Comparison of ENCODE assay signal across 18 cellular contexts in the genomic region with DNA sequence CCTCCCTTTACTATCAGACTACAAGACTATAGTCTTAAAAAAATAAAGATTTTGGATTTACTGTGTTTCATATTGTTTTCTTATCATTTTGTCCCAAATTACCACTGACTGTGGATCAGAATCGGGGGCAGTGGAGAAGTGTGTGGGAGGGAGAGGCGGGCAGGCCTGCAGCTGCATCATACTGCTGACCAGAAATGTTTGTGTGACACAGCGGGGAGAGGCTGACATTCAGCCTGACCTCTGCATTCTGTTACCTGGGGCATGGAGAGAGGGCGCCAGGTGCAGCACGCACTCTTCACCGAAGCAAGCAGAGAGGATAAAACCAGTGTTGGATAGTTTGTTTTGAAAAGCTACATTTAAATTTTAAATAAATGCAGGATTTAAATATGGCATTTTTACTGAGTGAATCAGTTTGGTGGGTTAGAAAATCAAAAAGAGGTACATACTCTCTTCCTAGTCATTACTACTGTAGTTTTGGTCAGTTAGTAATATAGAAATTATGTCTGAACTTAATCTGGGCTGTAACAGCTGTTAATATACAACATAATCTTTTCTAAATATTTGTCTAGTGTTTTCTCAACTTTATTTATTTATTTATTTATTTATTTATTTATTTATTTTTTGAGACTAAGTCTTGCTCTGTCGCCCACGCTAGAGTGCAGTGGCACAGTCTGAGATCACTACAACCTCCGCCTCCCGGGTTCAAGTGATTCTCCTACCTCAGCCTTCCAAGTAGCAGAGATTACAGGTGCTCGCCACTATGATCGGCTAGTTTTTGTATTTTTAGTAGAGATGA. TPM values are rescaled to one million over a fixed set of nuclear protein-coding genes. Genes with fewer than 3 reads are reported as not detected.
DNase-seq lines count a peak whose midpoint lies in the region; ATAC-seq, FAIRE-seq and TF ChIP-seq lines count a peak whose summit lies in the region.
"Had no signal": no experiment of that assay in that cellular context is flagged by ENCODE, and none has a peak within 500 bp of the region (broad histone marks: within the 10 kb centered on the region; RNA-seq: fewer than 3 reads in every experiment).

No MANE protein-coding gene starts in this region.

- no TSS peak for BruUV-seq in HCT116 (replicated peaks; lab: Mats Ljungman, UMichigan)

- CTCF ChIA-PET in HCT116 (lab: Charles Lee) = no interaction called here

- no peak overlapping the region for H3K4me3 ChIP-seq in HCT116 (replicated peaks in 1 of 2; ENCODE audit: low read depth in 1 of 2, low read length in 2 of 2)
- no peak overlapping the region for H3K4me3 ChIP-seq in neural progenitor cell
- H3K4me3 ChIP-seq: GM23248, heart left ventricle, skin epidermis, thyroid gland had no signal

- peaks cover 0 to 7% of the 10 kb centered on the region in 2 experiments; a peak in 2 of 4 replicates for H3K4me1 ChIP-seq in HCT116 (ENCODE audit: control insufficient read depth in 1 of 2, insufficient read depth in 2 of 2, low read length in 2 of 2)
- H3K4me1 ChIP-seq in neural progenitor cell = peaks cover 6% of the 10 kb centered on the region
- H3K4me1 ChIP-seq: heart left ventricle, thyroid gland had no signal

- H3K27me3 ChIP-seq in HCT116 (ENCODE audit: insufficient read depth, low read length) (no peaks in the 10 kb centered on the region), neural progenitor cell (no peaks in the 10 kb centered on the region)
- H3K27me3 ChIP-seq: heart left ventricle, thyroid gland had no signal

- H3F3A ChIP-seq in neural progenitor cell (ENCODE audit: low read depth) = no peaks in the 10 kb centered on the region

- peaks cover 6% of the 10 kb centered on the region for H3K4me1 Mint-ChIP-seq in brain
- H3K4me1 Mint-ChIP-seq in neural progenitor cell = peaks cover 17% of the 10 kb centered on the region

- intact Hi-C loops in HCT116 (cut with micrococcal nuclease) = no loop called here

- H2AFZ ChIP-seq in HCT116 (ENCODE audit: low read depth, low read length, poor library complexity, severe bottlenecking) (no peak overlapping the region), neural progenitor cell (replicated peaks) (no peak overlapping the region)
- H2AFZ ChIP-seq: GM23248 had no signal

- POLR2A ChIA-PET in HCT116 (lab: Charles Lee) = interaction anchor here (1.0 kb wide), 1 partner anchor 9 kb away, joined by 3 read pairs; a partner anchor contains a TSS

- TF ChIP-seq CTCF in HCT116 (IDR thresholded peaks at IDR 0.05 in 2 of 3, conservative IDR thresholded peaks at IDR 0.05 in 1 of 3; ENCODE audit: borderline replicate concordance in 1 of 3, insufficient read depth in 1 of 3, low read depth in 2 of 3, low read length in 2 of 3) = no peak
- TF ChIP-seq CTCF in brain (conservative IDR thresholded peaks at IDR 0.05) = no peak
- TF ChIP-seq CTCF in neural progenitor cell (IDR thresholded peaks at IDR 0.05) = no peak

- H3K4me2 ChIP-seq in HCT116 (ENCODE audit: low read length) (peak overlapping the region; percentile 0; the same call in 1 of the 2 replicates), neural progenitor cell (no peak overlapping the region)

- H3K27ac Mint-ChIP-seq in brain (peak overlapping the region in 4 of 5 experiments; percentile 0 to 77 (median 27)), neural progenitor cell (peak overlapping the region; percentile 14)

- H3K27ac ChIP-seq in HCT116 (ENCODE audit: low read depth, low read length) = no peak overlapping the region
- H3K27ac ChIP-seq in neural progenitor cell = no peak overlapping the region
- H3K27ac ChIP-seq: GM23248, heart left ventricle, skin epidermis, thyroid gland had no signal

- ATAC-seq in HCT116 (no peak), GM19324 (IDR thresholded peaks at IDR 0.05; ENCODE audit: low FRiP score, unreplicated experiment) (no peak)
- ATAC-seq: activated naive CD4-positive, alpha-beta T cell treated with anti-CD3 and anti-CD28 coated beads, Interleukin-2, amount 50 U/mL, for 72 hours; heart left ventricle had no signal

- H3K9me3 ChIP-seq in HCT116 (ENCODE audit: control insufficient read depth in 1 of 2, insufficient read depth in 1 of 2, low read depth in 1 of 2, low read length in 2 of 2) (no peaks in the 10 kb centered on the region), neural progenitor cell (ENCODE audit: low read depth) (no peaks in the 10 kb centered on the region)
- H3K9me3 ChIP-seq: heart left ventricle, thyroid gland had no signal

- H3K36me3 Mint-ChIP-seq in brain (peaks cover 6% of the 10 kb centered on the region), neural progenitor cell (no peaks in the 10 kb centered on the region)
- H3K36me3 Mint-ChIP-seq: activated naive CD4-positive, alpha-beta T cell treated with anti-CD3 and anti-CD28 coated beads, Interleukin-2, amount 50 U/mL, for 72 hours had no signal

- H3K9me2 ChIP-seq in HCT116 (ENCODE audit: insufficient read depth) = no peaks in the 10 kb centered on the region

- H3K27me3 Mint-ChIP-seq in brain (no peaks in the 10 kb centered on the region), neural progenitor cell (ENCODE audit: insufficient read depth, low read depth) (peaks cover 3% of the 10 kb centered on the region)

- TF ChIP-seq POLR2A in HCT116 (IDR thresholded peaks at IDR 0.05; ENCODE audit: borderline replicate concordance, extremely low read depth, insufficient read depth, insufficient read length) (no peak), GM12892 (IDR thresholded peaks at IDR 0.05; ENCODE audit: low read depth, low read length) (no peak)

- H3K9me3 Mint-ChIP-seq in brain (no peaks in the 10 kb centered on the region), neural progenitor cell (no peaks in the 10 kb centered on the region)
- H3K9me3 Mint-ChIP-seq: activated naive CD4-positive, alpha-beta T cell treated with anti-CD3 and anti-CD28 coated beads, Interleukin-2, amount 50 U/mL, for 72 hours had no signal

- FAIRE-seq in GM12892 (lab: Jason Lieb, UNC) = no peak
- FAIRE-seq: bronchial epithelial cell had no signal

- DNase-seq in HCT116 (ENCODE audit: low read depth, low spot score) = no peak
- peak; percentile 20 for DNase-seq in NCI-H345 (lab: John Stamatoyannopoulos, UW)
- DNase-seq in neural progenitor cell (ENCODE audit: low spot score) = no peak
- no peak for DNase-seq in GM12892 (ENCODE audit: insufficient read length)
- no peak for DNase-seq in central memory CD4-positive, alpha-beta T cell
- DNase-seq in activated T-cell treated with anti-CD3 and anti-CD28 coated beads, Interleukin-2, amount 50 U/mL, for 1 hour = no peak
- DNase-seq: activated CD4-positive, alpha-beta T cell treated with anti-CD3 and anti-CD28 coated beads for 4 hours; COR-L47; GM23248; heart left ventricle; kidney glomerular epithelial cell; T-helper 2 cell; thyroid gland had no signal

- H3K36me3 ChIP-seq in HCT116 (ENCODE audit: control insufficient read depth in 1 of 2, insufficient read depth in 2 of 2, low read length in 2 of 2) = peaks cover 4% of the 10 kb centered on the region in 2 experiments; a peak in 2 of 4 replicates
- H3K36me3 ChIP-seq in neural progenitor cell = peaks cover 6% of the 10 kb centered on the region
- H3K36me3 ChIP-seq: thyroid gland had no signal

- H4K20me1 ChIP-seq in HCT116 (ENCODE audit: insufficient read depth) = no peaks in the 10 kb centered on the region
- H4K20me1 ChIP-seq in neural progenitor cell (ENCODE audit: low read depth) = no peaks in the 10 kb centered on the region

- H3K79me2 ChIP-seq in HCT116 (ENCODE audit: insufficient read depth, low read length) (no peaks in the 10 kb centered on the region), neural progenitor cell (ENCODE audit: low read depth) (no peaks in the 10 kb centered on the region)

- TF ChIP-seq RAD21 in HCT116 (IDR thresholded peaks at IDR 0.05; ENCODE audit: low read depth) = no peak

- RAD21 ChIA-PET in HCT116 (lab: Charles Lee; ENCODE audit: low non-redundant PET in 1 of 2, low total read pairs in 2 of 2, uncharacterized antibody in 2 of 2, unreplicated experiment in 2 of 2) = no interaction called here

- H3K4me3 Mint-ChIP-seq in brain = no peak overlapping the region
- H3K4me3 Mint-ChIP-seq in neural progenitor cell = no peak overlapping the region

- H3K9ac ChIP-seq in HCT116 (ENCODE audit: low read length) = no peak overlapping the region
- no peak overlapping the region for H3K9ac ChIP-seq in neural progenitor cell
- H3K9ac ChIP-seq: GM23248 had no signal

TF ChIP-seq in HCT116, 20 proteins besides CTCF, POLR2A, EP300 and RAD21 (continues in another document):
- TF ChIP-seq CEBPB (IDR thresholded peaks at IDR 0.05; ENCODE audit: low read depth) (no peak), ELF1 (IDR thresholded peaks at IDR 0.05; ENCODE audit: borderline replicate concordance, low read depth) (no peak), SP1 (IDR thresholded peaks at IDR 0.05; ENCODE audit: low read depth) (no peak), TCF7L2 (IDR thresholded peaks at IDR 0.05; ENCODE audit: borderline replicate concordance, extremely low read depth, insufficient read depth, insufficient read length) (no peak), JUND (IDR thresholded peaks at IDR 0.05) (no peak), ZNF274 (IDR thresholded peaks at IDR 0.05; ENCODE audit: low read depth, low read length) (no peak), ZFX (IDR thresholded peaks at IDR 0.05) (no peak), SIN3A (IDR thresholded peaks at IDR 0.05; ENCODE audit: low read depth) (no peak)
- TF ChIP-seq, protein P1, sequence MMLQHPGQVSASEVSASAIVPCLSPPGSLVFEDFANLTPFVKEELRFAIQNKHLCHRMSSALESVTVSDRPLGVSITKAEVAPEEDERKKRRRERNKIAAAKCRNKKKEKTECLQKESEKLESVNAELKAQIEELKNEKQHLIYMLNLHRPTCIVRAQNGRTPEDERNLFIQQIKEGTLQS (IDR thresholded peaks at IDR 0.05) = no peak
- TF ChIP-seq, protein P2, sequence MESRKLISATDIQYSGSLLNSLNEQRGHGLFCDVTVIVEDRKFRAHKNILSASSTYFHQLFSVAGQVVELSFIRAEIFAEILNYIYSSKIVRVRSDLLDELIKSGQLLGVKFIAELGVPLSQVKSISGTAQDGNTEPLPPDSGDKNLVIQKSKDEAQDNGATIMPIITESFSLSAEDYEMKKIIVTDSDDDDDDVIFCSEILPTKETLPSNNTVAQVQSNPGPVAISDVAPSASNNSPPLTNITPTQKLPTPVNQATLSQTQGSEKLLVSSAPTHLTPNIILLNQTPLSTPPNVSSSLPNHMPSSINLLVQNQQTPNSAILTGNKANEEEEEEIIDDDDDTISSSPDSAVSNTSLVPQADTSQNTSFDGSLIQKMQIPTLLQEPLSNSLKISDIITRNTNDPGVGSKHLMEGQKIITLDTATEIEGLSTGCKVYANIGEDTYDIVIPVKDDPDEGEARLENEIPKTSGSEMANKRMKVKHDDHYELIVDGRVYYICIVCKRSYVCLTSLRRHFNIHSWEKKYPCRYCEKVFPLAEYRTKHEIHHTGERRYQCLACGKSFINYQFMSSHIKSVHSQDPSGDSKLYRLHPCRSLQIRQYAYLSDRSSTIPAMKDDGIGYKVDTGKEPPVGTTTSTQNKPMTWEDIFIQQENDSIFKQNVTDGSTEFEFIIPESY (IDR thresholded peaks at IDR 0.05; ENCODE audit: extremely low read depth, insufficient replicate concordance, low read length) = no peak

RNA-seq across cellular contexts. Expression of a gene that starts 8.8 kb away (rescaled TPM):
- total RNA-seq in HCT116 (2021; ENCODE audit: unreplicated experiment) (32.8 TPM), neural progenitor cell (ENCODE audit: low replicate concordance) (26.4 and 30.4 TPM in 2 replicates)
- polyA plus RNA-seq in HCT116 (2012) = 14.2 and 15.3 TPM in 2 replicates
- polyA plus RNA-seq in brain (ENCODE audit: insufficient read depth, low read depth, low replicate concordance) = 48.3 TPM
- polyA plus RNA-seq in GM12892 (2012; ENCODE audit: missing spikeins) = 28.9 TPM
